ENCODE assay signal across 13 cellular contexts in the genomic region with DNA sequence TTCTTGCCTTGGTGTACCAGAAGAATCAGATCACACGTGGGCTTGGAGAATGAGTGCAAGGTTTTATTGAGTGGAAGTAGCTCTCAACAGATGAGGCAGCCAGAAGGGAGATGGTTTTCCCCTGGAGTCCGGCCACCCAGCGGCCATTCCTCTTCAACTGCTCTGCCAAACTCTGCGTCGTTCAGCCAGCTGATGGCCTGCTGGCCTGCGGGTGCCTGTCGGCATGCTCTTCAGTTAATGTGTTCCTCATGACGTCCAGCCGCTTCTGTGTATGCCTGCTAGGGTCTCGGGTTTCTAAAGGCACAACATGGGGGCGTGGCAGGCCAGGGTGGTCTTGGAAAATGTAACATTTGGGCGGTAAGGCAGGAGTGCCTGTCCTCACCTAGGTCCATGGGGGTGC.
"Had no signal": no experiment of that assay in that cellular context is flagged by ENCODE, and none has a peak within 500 bp of the region (broad histone marks: within the 10 kb centered on the region; RNA-seq: fewer than 3 reads in every experiment).

No MANE protein-coding gene starts in this region.

- DNase-seq: esophagus squamous epithelium; foreskin keratinocyte; kidney glomerular epithelial cell; mammary epithelial cell; naive thymus-derived CD4-positive, alpha-beta T cell; nucleus accumbens; ovary; sigmoid colon; stimulated activated CD4-positive, alpha-beta T cell treated with anti-CD3 and anti-CD28 coated beads, Interleukin-2, amount 100 ng/mL, for 24 hours; stimulated activated CD4-positive, alpha-beta T cell treated with anti-CD3 and anti-CD28 coated beads, Interleukin-4, amount 100 ng/mL, for 4 hours; stimulated activated naive B cell treated with anti-CD40 and anti-IgM and Interleukin-4, amounts not matched to agents 10 μg/mL and 1 μg/mL and 100 μg/mL, for 72 hours; stimulated activated naive CD8-positive, alpha-beta T cell treated with anti-CD3 and anti-CD28 coated beads, Interleukin-15, amount 100 ng/mL, for 72 hours; transverse colon had no signal
